ENCODE assay signal across 2 cellular contexts in the genomic region with DNA sequence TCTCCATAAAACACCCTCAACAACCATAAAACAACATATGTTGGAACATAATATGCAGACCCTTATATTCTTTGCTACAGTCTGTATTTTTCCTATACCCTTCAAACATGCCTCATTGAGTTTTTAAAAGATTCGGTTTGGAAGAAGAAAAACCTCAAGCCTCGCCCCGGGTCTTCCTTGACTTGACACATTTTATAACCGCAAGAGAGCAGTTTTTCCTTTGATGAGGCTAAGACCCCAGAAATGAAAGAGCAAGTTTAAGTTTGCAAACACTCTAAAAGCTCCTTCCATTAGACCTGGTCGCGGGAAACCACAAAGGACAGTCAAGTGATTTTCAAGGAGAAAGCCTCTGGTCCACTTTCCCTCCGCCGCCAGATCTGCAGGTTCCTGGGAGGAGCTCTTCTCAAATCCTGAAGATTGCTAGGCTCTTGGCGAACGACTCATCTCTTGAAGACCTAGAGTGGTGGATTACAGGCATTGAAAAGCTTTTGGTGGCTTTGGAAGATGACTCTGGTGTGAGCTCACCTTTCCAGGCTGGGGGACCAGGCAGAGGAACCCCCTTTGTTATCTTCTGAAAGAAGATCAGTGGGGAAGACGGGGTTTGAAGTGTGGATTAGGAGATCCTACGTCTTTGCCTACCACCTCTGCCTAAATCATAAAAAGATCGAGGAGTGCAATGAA.
TF ChIP-seq lines count a peak whose summit lies in the region.

A gene with protein sequence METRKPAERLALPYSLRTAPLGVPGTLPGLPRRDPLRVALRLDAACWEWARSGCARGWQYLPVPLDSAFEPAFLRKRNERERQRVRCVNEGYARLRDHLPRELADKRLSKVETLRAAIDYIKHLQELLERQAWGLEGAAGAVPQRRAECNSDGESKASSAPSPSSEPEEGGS (plus strand): TSS at position 356 of the 681 bp plus-strand sequence. CDS start 515 bp downstream, outside the sequence.

TF ChIP-seq in IMR-90, 13 proteins besides CTCF, POLR2A, EP300 and RAD21:
- TF ChIP-seq, protein P1, sequence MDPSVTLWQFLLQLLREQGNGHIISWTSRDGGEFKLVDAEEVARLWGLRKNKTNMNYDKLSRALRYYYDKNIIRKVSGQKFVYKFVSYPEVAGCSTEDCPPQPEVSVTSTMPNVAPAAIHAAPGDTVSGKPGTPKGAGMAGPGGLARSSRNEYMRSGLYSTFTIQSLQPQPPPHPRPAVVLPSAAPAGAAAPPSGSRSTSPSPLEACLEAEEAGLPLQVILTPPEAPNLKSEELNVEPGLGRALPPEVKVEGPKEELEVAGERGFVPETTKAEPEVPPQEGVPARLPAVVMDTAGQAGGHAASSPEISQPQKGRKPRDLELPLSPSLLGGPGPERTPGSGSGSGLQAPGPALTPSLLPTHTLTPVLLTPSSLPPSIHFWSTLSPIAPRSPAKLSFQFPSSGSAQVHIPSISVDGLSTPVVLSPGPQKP (IDR thresholded peaks at IDR 0.05; ENCODE audit: borderline replicate concordance, low read depth, low read length): no peak
- no peak for TF ChIP-seq MXI1 (IDR thresholded peaks at IDR 0.05; ENCODE audit: borderline replicate concordance, low read depth, low read length)
- TF ChIP-seq MAZ (IDR thresholded peaks at IDR 0.05; ENCODE audit: borderline replicate concordance, low read depth, low read length): no peak
- no peak for TF ChIP-seq MAFK (IDR thresholded peaks at IDR 0.05; ENCODE audit: low read depth, low read length)
- TF ChIP-seq BHLHE40 (IDR thresholded peaks at IDR 0.05; ENCODE audit: low read depth, low read length): no peak
- TF ChIP-seq FOS (IDR thresholded peaks at IDR 0.05; ENCODE audit: low read depth, low read length): no peak
- no peak for TF ChIP-seq SMC3 (IDR thresholded peaks at IDR 0.05; ENCODE audit: low read depth, low read length)
- TF ChIP-seq CEBPB (IDR thresholded peaks at IDR 0.05; ENCODE audit: low read depth, low read length): no peak
- TF ChIP-seq RFX5 (IDR thresholded peaks at IDR 0.05; ENCODE audit: low read depth, low read length): no peak
- TF ChIP-seq, protein P2, sequence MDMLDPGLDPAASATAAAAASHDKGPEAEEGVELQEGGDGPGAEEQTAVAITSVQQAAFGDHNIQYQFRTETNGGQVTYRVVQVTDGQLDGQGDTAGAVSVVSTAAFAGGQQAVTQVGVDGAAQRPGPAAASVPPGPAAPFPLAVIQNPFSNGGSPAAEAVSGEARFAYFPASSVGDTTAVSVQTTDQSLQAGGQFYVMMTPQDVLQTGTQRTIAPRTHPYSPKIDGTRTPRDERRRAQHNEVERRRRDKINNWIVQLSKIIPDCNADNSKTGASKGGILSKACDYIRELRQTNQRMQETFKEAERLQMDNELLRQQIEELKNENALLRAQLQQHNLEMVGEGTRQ (IDR thresholded peaks at IDR 0.05; ENCODE audit: low read depth, low read length): no peak
- no peak for TF ChIP-seq RCOR1 (IDR thresholded peaks at IDR 0.05; ENCODE audit: insufficient replicate concordance, low read length)
- no peak for TF ChIP-seq CHD1 (IDR thresholded peaks at IDR 0.05; ENCODE audit: low read depth, low read length)
- no peak for TF ChIP-seq NFE2L2 (IDR thresholded peaks at IDR 0.05; ENCODE audit: low read depth, low read length)

TF ChIP-seq in SK-N-SH, 30 proteins besides CTCF, POLR2A, EP300 and RAD21:
- no peak for TF ChIP-seq POLR2AphosphoS5 (IDR thresholded peaks at IDR 0.05; ENCODE audit: low read depth, low read length)
- no peak for TF ChIP-seq NRF1 (IDR thresholded peaks at IDR 0.05; ENCODE audit: low read depth, low read length)
- TF ChIP-seq MXI1 (IDR thresholded peaks at IDR 0.05; ENCODE audit: low read depth, low read length): no peak
- no peak for TF ChIP-seq FOSL2 (IDR thresholded peaks at IDR 0.05; ENCODE audit: borderline replicate concordance, low read depth)
- no peak for TF ChIP-seq ELF1 (IDR thresholded peaks at IDR 0.05)
- TF ChIP-seq, protein P3, sequence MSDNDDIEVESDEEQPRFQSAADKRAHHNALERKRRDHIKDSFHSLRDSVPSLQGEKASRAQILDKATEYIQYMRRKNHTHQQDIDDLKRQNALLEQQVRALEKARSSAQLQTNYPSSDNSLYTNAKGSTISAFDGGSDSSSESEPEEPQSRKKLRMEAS (IDR thresholded peaks at IDR 0.05; ENCODE audit: low read depth): no peak
- no peak for TF ChIP-seq TEAD4 (IDR thresholded peaks at IDR 0.05; ENCODE audit: borderline replicate concordance, insufficient read depth)
- no peak for TF ChIP-seq EZH2phosphoT487 (IDR thresholded peaks at IDR 0.05; ENCODE audit: borderline replicate concordance, low read depth)
- no peak for TF ChIP-seq GABPA (IDR thresholded peaks at IDR 0.05; ENCODE audit: low read depth)
- TF ChIP-seq, protein P4, sequence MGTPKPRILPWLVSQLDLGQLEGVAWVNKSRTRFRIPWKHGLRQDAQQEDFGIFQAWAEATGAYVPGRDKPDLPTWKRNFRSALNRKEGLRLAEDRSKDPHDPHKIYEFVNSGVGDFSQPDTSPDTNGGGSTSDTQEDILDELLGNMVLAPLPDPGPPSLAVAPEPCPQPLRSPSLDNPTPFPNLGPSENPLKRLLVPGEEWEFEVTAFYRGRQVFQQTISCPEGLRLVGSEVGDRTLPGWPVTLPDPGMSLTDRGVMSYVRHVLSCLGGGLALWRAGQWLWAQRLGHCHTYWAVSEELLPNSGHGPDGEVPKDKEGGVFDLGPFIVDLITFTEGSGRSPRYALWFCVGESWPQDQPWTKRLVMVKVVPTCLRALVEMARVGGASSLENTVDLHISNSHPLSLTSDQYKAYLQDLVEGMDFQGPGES (IDR thresholded peaks at IDR 0.05; ENCODE audit: low read depth, low read length): no peak
- TF ChIP-seq TAF1 (IDR thresholded peaks at IDR 0.05; ENCODE audit: borderline replicate concordance, low read depth, low read length): no peak
- no peak for TF ChIP-seq YY1 (IDR thresholded peaks at IDR 0.05; ENCODE audit: low read depth)
- no peak for TF ChIP-seq JUND (IDR thresholded peaks at IDR 0.05)
- TF ChIP-seq SMC3 (IDR thresholded peaks at IDR 0.05; ENCODE audit: low read depth, low read length): no peak
- TF ChIP-seq, protein P5, sequence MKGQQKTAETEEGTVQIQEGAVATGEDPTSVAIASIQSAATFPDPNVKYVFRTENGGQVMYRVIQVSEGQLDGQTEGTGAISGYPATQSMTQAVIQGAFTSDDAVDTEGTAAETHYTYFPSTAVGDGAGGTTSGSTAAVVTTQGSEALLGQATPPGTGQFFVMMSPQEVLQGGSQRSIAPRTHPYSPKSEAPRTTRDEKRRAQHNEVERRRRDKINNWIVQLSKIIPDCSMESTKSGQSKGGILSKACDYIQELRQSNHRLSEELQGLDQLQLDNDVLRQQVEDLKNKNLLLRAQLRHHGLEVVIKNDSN (IDR thresholded peaks at IDR 0.05; ENCODE audit: borderline replicate concordance, low read depth): no peak
- TF ChIP-seq GATA2 (CRISPR knock-in tag; IDR thresholded peaks at IDR 0.05): no peak
- TF ChIP-seq, protein P6, sequence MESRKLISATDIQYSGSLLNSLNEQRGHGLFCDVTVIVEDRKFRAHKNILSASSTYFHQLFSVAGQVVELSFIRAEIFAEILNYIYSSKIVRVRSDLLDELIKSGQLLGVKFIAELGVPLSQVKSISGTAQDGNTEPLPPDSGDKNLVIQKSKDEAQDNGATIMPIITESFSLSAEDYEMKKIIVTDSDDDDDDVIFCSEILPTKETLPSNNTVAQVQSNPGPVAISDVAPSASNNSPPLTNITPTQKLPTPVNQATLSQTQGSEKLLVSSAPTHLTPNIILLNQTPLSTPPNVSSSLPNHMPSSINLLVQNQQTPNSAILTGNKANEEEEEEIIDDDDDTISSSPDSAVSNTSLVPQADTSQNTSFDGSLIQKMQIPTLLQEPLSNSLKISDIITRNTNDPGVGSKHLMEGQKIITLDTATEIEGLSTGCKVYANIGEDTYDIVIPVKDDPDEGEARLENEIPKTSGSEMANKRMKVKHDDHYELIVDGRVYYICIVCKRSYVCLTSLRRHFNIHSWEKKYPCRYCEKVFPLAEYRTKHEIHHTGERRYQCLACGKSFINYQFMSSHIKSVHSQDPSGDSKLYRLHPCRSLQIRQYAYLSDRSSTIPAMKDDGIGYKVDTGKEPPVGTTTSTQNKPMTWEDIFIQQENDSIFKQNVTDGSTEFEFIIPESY (IDR thresholded peaks at IDR 0.05; ENCODE audit: borderline replicate concordance, low read depth): no peak
- TF ChIP-seq, protein P2 (IDR thresholded peaks at IDR 0.05; ENCODE audit: borderline replicate concordance, low read depth, low read length): no peak
